1 cellular context compared by ENCODE assay signal in the genomic region with DNA sequence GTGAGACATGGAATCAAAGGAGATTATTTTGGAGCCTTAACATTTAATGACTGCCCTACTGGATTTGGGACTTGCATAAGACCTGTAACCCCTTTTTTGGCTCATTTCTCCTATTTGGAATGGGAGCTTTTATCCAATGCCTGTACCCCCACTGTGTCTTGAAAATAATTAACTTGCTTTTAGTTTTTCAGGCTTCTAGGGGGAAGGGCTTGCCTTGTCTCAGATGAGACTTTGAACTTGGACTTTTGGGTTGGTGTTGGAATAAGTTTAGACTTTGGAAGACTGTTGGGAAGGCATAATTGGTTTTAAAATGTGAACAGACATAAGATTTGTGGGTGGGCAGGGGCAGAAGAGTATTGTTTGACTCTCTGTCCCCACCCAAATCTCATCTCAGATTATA.
A peak's percentile ranks its signal among the peaks of the same experiment; 100 is the strongest.
TF ChIP-seq lines count a peak whose summit lies in the region.

No MANE protein-coding gene starts in this region.

TF ChIP-seq in liver, 16 proteins besides CTCF, POLR2A, EP300 and RAD21 (continued from another document):
- TF ChIP-seq EGR1 (IDR thresholded peaks at IDR 0.05; ENCODE audit: low read depth in 2 of 2), result no peak
- no peak for TF ChIP-seq FOXA2 (IDR thresholded peaks at IDR 0.05)
- TF ChIP-seq, protein P1, sequence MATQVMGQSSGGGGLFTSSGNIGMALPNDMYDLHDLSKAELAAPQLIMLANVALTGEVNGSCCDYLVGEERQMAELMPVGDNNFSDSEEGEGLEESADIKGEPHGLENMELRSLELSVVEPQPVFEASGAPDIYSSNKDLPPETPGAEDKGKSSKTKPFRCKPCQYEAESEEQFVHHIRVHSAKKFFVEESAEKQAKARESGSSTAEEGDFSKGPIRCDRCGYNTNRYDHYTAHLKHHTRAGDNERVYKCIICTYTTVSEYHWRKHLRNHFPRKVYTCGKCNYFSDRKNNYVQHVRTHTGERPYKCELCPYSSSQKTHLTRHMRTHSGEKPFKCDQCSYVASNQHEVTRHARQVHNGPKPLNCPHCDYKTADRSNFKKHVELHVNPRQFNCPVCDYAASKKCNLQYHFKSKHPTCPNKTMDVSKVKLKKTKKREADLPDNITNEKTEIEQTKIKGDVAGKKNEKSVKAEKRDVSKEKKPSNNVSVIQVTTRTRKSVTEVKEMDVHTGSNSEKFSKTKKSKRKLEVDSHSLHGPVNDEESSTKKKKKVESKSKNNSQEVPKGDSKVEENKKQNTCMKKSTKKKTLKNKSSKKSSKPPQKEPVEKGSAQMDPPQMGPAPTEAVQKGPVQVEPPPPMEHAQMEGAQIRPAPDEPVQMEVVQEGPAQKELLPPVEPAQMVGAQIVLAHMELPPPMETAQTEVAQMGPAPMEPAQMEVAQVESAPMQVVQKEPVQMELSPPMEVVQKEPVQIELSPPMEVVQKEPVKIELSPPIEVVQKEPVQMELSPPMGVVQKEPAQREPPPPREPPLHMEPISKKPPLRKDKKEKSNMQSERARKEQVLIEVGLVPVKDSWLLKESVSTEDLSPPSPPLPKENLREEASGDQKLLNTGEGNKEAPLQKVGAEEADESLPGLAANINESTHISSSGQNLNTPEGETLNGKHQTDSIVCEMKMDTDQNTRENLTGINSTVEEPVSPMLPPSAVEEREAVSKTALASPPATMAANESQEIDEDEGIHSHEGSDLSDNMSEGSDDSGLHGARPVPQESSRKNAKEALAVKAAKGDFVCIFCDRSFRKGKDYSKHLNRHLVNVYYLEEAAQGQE (IDR thresholded peaks at IDR 0.05), result no peak
- TF ChIP-seq SP1 (IDR thresholded peaks at IDR 0.05), result peak; percentile 82
- no peak for TF ChIP-seq TAF1 (conservative IDR thresholded peaks at IDR 0.05)
- TF ChIP-seq JUND (IDR thresholded peaks at IDR 0.05), result no peak
- TF ChIP-seq FOXA1 (IDR thresholded peaks at IDR 0.05), result no peak
- TF ChIP-seq ATF3 (IDR thresholded peaks at IDR 0.05), result no peak
- TF ChIP-seq GABPA (IDR thresholded peaks at IDR 0.05 in 1 of 2, conservative IDR thresholded peaks at IDR 0.05 in 1 of 2), result no peak
- TF ChIP-seq YY1 (IDR thresholded peaks at IDR 0.05), result peak; percentile 40
- peak; percentile 85 for TF ChIP-seq HNF4G (IDR thresholded peaks at IDR 0.05)
- no peak for TF ChIP-seq RXRA (IDR thresholded peaks at IDR 0.05)
TF ChIP-seq in liver: peak in this region for 4.
